ENCODE assay signal across 12 cellular contexts in genomic region chr11:6402061-6402470, GRCh38. TPM values are rescaled to one million over a fixed set of nuclear protein-coding genes. Genes with fewer than 3 reads are reported as not detected.
DNase-seq lines count a peak whose midpoint lies in the region; ATAC-seq and TF ChIP-seq lines count a peak whose summit lies in the region.
"Had no signal": no experiment of that assay in that cellular context is flagged by ENCODE, and none has a peak within 500 bp of the region (broad histone marks: within the 10 kb centered on the region; RNA-seq: fewer than 3 reads in every experiment).

No MANE protein-coding gene starts in this region.

- peaks cover 93% of the 10 kb centered on the region for H3K4me1 ChIP-seq in CD8-positive, alpha-beta T cell (ENCODE audit: insufficient read depth, low read length)
- H3K4me1 ChIP-seq in heart left ventricle, result peaks cover 0 to 18% (median 5%) of the 10 kb centered on the region in 12 donors

- peak overlapping the region; percentile 77 for H3K27ac ChIP-seq in CD8-positive, alpha-beta T cell (ENCODE audit: low read depth, low read length)
- peak overlapping the region; percentile 83 for H3K27ac ChIP-seq in angular gyrus (ENCODE audit: low read depth, low read length)
- H3K27ac ChIP-seq in heart left ventricle, result peak overlapping the region in 1 of 12 donors; percentile 64
- H3K27ac ChIP-seq: ascending aorta, testis had no signal

- TF ChIP-seq CTCF in CD8-positive, alpha-beta T cell (IDR thresholded peaks at IDR 0.05), result no peak
- no peak for TF ChIP-seq CTCF in heart left ventricle (IDR thresholded peaks at IDR 0.05)

- H3K27me3 ChIP-seq in CD8-positive, alpha-beta T cell (ENCODE audit: insufficient read depth, low read length), result no peaks in the 10 kb centered on the region
- no peaks in the 10 kb centered on the region for H3K27me3 ChIP-seq in heart left ventricle
- H3K27me3 ChIP-seq: ascending aorta, testis had no signal

- CTCF ChIA-PET in CD8-positive, alpha-beta T cell (lab: Charles Lee), result interaction anchor here (0.8 to 10.1 kb wide), 9 partner anchors 9 to 41 kb away, joined by 3 to 108 read pairs (median 9); partner anchors contain the start of genes APBB1 and SMPD1

- H3K36me3 Mint-ChIP-seq in CD8-positive, alpha-beta T cell, result peaks cover 60% of the 10 kb centered on the region

- no peak for TF ChIP-seq POLR2A in heart left ventricle (IDR thresholded peaks at IDR 0.05)

- peak overlapping the region; percentile 77 for H3K4me3 Mint-ChIP-seq in CD8-positive, alpha-beta T cell

- ATAC-seq in CD8-positive, alpha-beta T cell, result peak; percentile 7
- ATAC-seq in GM19455 (IDR thresholded peaks at IDR 0.05; ENCODE audit: unreplicated experiment) (peak; percentile 42), HG03135 (IDR thresholded peaks at IDR 0.05; ENCODE audit: unreplicated experiment) (peak; percentile 29), heart left ventricle (no peak)

- no peaks in the 10 kb centered on the region for H3K9me3 ChIP-seq in CD8-positive, alpha-beta T cell (ENCODE audit: low read length)
- H3K9me3 ChIP-seq in heart left ventricle, result no peaks in the 10 kb centered on the region
- H3K9me3 ChIP-seq: ascending aorta, testis had no signal

- POLR2A ChIA-PET in CD8-positive, alpha-beta T cell (lab: Charles Lee), result interaction anchor here (1.1 to 8.1 kb wide), 17 partner anchors 9 to 281 kb away, joined by 3 to 115 read pairs (median 6); partner anchors contain the start of genes APBB1, ARFIP2, ILK and MRPL17

- intact Hi-C loops in CD8-positive, alpha-beta T cell (cut with DNase I, micrococcal nuclease), result loop anchor here (1.0 kb wide), 6 partner anchors 11 to 23 kb away; partner anchors contain the start of genes APBB1 (in 1 of the 2) and SMPD1 (in 1 of the 2)
- intact Hi-C loops in heart left ventricle (cut with DNase I), result no loop called here

- no peaks in the 10 kb centered on the region for H3K9me3 Mint-ChIP-seq in CD8-positive, alpha-beta T cell

- peak in 1 of 7 experiments; percentile 32 for DNase-seq in CD8-positive, alpha-beta T cell
- DNase-seq in GDM1 (lab: John Stamatoyannopoulos, UW), result no peak
- DNase-seq in NCI-H2227 treated with DMSO at 0.1 percent for 48 hours (lab: John Stamatoyannopoulos, UW), result no peak
- no peak for DNase-seq in heart left ventricle
- DNase-seq in midbrain (lab: John Stamatoyannopoulos, UW), result no peak
- DNase-seq: Calu3, testis had no signal

- H3K36me3 ChIP-seq in CD8-positive, alpha-beta T cell (ENCODE audit: insufficient read depth, low read length), result peaks cover 28% of the 10 kb centered on the region
- H3K36me3 ChIP-seq in heart left ventricle, result peaks cover 0 to 60% (median 36%) of the 10 kb centered on the region in 9 donors

- H3K27me3 Mint-ChIP-seq in CD8-positive, alpha-beta T cell (ENCODE audit: low read depth), result no peaks in the 10 kb centered on the region
- H3K27me3 Mint-ChIP-seq: progenitor cell of endocrine pancreas had no signal

- peak overlapping the region; percentile 94 for H3K27ac Mint-ChIP-seq in CD8-positive, alpha-beta T cell
- H3K27ac Mint-ChIP-seq: progenitor cell of endocrine pancreas had no signal

- 78 to 88% (median 83%) methylated on average over 11 to 12 of the region's 12 CpGs for WGBS in heart left ventricle, 4 donors

- H3K4me1 Mint-ChIP-seq in CD8-positive, alpha-beta T cell (ENCODE audit: low read depth), result peaks cover 94% of the 10 kb centered on the region

- H3K4me3 ChIP-seq in CD8-positive, alpha-beta T cell (ENCODE audit: low read depth, low read length), result peak overlapping the region; percentile 51
- no peak overlapping the region for H3K4me3 ChIP-seq in heart left ventricle
- H3K4me3 ChIP-seq: ascending aorta, testis had no signal

RNA-seq across cellular contexts. Expression of gene SMPD1, which starts 11.8 kb away (rescaled TPM):
- total RNA-seq in CD8-positive, alpha-beta T cell, result 10 to 100 TPM; 53.4 to 53.7 TPM
- 10 to 100 TPM; 53.8 to 92.3 (median 67.8) TPM for total RNA-seq in heart left ventricle
- 10 to 100 TPM; 56.2 to 64.9 TPM for polyA plus RNA-seq in heart left ventricle

RNA-seq across cellular contexts. Expression of gene APBB1, which starts 16.8 kb away (rescaled TPM):
- total RNA-seq in CD8-positive, alpha-beta T cell, result 100 to 1,000 TPM; 130 to 147 TPM
- total RNA-seq in heart left ventricle, result 100 to 1,000 TPM in 2 of 9 donors, 10 to 100 TPM in 7; 50.3 to 101 (median 83.5) TPM
- polyA plus RNA-seq in heart left ventricle, result 100 to 1,000 TPM in 1 of 2 donors, 10 to 100 TPM in 1; 69.5 to 103 TPM

RNA-seq across cellular contexts. Expression of gene HPX, which starts 38.7 kb away (rescaled TPM):
- under 1 TPM; 0.71 to 0.83 TPM for total RNA-seq in CD8-positive, alpha-beta T cell
- total RNA-seq in heart left ventricle, result 1 to 10 TPM in 1 of 9 donors, under 1 TPM in 3, not detected in 5; 0.17 to 1.5 (median 0.35) TPM
- under 1 TPM; 0.33 to 0.46 TPM for polyA plus RNA-seq in heart left ventricle

Comparison
In these comparisons a context has a peak if more than half of its experiments do, and no peak if none do; other contexts are left out.
1. ATAC-seq: peak in CD8-positive, alpha-beta T cell (single experiment), GM19455 (single experiment) and HG03135 (single experiment); none in heart left ventricle (0 of 4).
2. intact Hi-C loops: an anchor here in CD8-positive, alpha-beta T cell (1.0 kb wide); none called in heart left ventricle.